Comparison of ENCODE assay signal across 1 cellular context in genomic region chr3:14178247-14179113, GRCh38.
TF ChIP-seq lines count a peak whose summit lies in the region.

Gene LSM3, plus strand, starts transcription at chr3:14178817. Its CDS starts 44 bp downstream, at chr3:14178861.
Gene XPC, minus strand, starts transcription at chr3:14178601. Its CDS starts 33 bp downstream, at chr3:14178568.

TF ChIP-seq in HEK293, 187 proteins besides CTCF, POLR2A, EP300 and RAD21 (continued from another document and continues in another):
- TF ChIP-seq, protein P1, sequence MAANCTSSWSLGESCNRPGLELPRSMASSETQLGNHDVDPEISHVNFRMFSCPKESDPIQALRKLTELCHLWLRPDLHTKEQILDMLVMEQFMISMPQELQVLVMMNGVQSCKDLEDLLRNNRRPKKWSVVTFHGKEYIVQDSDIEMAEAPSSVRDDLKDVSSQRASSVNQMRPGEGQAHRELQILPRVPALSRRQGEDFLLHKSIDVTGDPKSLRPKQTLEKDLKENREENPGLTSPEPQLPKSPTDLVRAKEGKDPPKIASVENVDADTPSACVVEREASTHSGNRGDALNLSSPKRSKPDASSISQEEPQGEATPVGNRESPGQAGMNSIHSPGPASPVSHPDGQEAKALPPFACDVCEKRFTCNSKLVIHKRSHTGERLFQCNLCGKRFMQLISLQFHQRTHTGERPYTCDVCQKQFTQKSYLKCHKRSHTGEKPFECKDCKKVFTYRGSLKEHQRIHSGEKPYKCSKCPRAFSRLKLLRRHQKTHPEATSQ (tag by site-specific recombination; IDR thresholded peaks at IDR 0.05): peak; percentile 93
- peak; percentile 91 for TF ChIP-seq SP2 (tag by site-specific recombination; IDR thresholded peaks at IDR 0.05)
- peak; percentile 99 for TF ChIP-seq GLIS2 (tag by site-specific recombination; IDR thresholded peaks at IDR 0.05)
- no peak for TF ChIP-seq TSHZ1 (tag by site-specific recombination; IDR thresholded peaks at IDR 0.05; ENCODE audit: borderline replicate concordance)
- TF ChIP-seq ZSCAN16 (tag by site-specific recombination; IDR thresholded peaks at IDR 0.05): no peak
- no peak for TF ChIP-seq HOXC10 (CRISPR knock-in tag; IDR thresholded peaks at IDR 0.05)
- TF ChIP-seq SP7 (tag by site-specific recombination; IDR thresholded peaks at IDR 0.05): peak; percentile 76
- TF ChIP-seq ZFHX2 (tag by site-specific recombination; conservative IDR thresholded peaks at IDR 0.05): peak; percentile 87
- peak; percentile 95 for TF ChIP-seq ZBTB11 (tag by site-specific recombination; conservative IDR thresholded peaks at IDR 0.05; ENCODE audit: low read depth)
- TF ChIP-seq ZNF664 (tag by site-specific recombination; IDR thresholded peaks at IDR 0.05): no peak
- TF ChIP-seq ZNF501 (tag by site-specific recombination; IDR thresholded peaks at IDR 0.05): peak; percentile 87
- TF ChIP-seq, protein P2, sequence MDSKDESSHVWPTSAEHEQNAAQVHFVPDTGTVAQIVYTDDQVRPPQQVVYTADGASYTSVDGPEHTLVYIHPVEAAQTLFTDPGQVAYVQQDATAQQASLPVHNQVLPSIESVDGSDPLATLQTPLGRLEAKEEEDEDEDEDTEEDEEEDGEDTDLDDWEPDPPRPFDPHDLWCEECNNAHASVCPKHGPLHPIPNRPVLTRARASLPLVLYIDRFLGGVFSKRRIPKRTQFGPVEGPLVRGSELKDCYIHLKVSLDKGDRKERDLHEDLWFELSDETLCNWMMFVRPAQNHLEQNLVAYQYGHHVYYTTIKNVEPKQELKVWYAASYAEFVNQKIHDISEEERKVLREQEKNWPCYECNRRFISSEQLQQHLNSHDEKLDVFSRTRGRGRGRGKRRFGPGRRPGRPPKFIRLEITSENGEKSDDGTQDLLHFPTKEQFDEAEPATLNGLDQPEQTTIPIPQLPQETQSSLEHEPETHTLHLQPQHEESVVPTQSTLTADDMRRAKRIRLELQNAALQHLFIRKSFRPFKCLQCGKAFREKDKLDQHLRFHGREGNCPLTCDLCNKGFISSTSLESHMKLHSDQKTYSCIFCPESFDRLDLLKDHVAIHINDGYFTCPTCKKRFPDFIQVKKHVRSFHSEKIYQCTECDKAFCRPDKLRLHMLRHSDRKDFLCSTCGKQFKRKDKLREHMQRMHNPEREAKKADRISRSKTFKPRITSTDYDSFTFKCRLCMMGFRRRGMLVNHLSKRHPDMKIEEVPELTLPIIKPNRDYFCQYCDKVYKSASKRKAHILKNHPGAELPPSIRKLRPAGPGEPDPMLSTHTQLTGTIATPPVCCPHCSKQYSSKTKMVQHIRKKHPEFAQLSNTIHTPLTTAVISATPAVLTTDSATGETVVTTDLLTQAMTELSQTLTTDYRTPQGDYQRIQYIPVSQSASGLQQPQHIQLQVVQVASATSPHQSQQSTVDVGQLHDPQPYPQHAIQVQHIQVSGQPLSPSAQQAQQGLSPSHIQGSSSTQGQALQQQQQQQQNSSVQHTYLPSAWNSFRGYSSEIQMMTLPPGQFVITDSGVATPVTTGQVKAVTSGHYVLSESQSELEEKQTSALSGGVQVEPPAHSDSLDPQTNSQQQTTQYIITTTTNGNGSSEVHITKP (tag by site-specific recombination; IDR thresholded peaks at IDR 0.05): 0 out of 2 replicates have a peak, but pooled peaks have one; percentile 31
- no peak for TF ChIP-seq ZBTB7A (tag by site-specific recombination; IDR thresholded peaks at IDR 0.05; ENCODE audit: low read depth)
- TF ChIP-seq ZNF473 (tag by site-specific recombination; IDR thresholded peaks at IDR 0.05): no peak
- TF ChIP-seq, protein P3, sequence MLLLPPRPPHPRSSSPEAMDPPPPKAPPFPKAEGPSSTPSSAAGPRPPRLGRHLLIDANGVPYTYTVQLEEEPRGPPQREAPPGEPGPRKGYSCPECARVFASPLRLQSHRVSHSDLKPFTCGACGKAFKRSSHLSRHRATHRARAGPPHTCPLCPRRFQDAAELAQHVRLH (tag by site-specific recombination; IDR thresholded peaks at IDR 0.05): peak; percentile 98
- TF ChIP-seq HIC1 (tag by site-specific recombination; IDR thresholded peaks at IDR 0.05): no peak
- peak; percentile 64 for TF ChIP-seq IKZF3 (tag by site-specific recombination; IDR thresholded peaks at IDR 0.05)
- TF ChIP-seq SCRT1 (tag by site-specific recombination; IDR thresholded peaks at IDR 0.05; ENCODE audit: borderline replicate concordance): peak; percentile 90
- no peak for TF ChIP-seq ZNF830 (tag by site-specific recombination; IDR thresholded peaks at IDR 0.05; ENCODE audit: low read depth)
- TF ChIP-seq, protein P4, sequence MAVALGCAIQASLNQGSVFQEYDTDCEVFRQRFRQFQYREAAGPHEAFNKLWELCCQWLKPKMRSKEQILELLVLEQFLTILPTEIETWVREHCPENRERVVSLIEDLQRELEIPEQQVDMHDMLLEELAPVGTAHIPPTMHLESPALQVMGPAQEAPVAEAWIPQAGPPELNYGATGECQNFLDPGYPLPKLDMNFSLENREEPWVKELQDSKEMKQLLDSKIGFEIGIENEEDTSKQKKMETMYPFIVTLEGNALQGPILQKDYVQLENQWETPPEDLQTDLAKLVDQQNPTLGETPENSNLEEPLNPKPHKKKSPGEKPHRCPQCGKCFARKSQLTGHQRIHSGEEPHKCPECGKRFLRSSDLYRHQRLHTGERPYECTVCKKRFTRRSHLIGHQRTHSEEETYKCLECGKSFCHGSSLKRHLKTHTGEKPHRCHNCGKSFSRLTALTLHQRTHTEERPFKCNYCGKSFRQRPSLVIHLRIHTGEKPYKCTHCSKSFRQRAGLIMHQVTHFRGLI (tag by site-specific recombination; IDR thresholded peaks at IDR 0.05): peak; percentile 61; the same call in 1 of the 2 replicates
- TF ChIP-seq ZFP37 (tag by site-specific recombination; IDR thresholded peaks at IDR 0.05): peak; percentile 73; the same call in 1 of the 2 replicates
- no peak for TF ChIP-seq ZNF548 (tag by site-specific recombination; IDR thresholded peaks at IDR 0.05)
- TF ChIP-seq ZNF558 (tag by site-specific recombination; IDR thresholded peaks at IDR 0.05): peak; percentile 53; the same call in 1 of the 2 replicates
- TF ChIP-seq MYNN (tag by site-specific recombination; IDR thresholded peaks at IDR 0.05; ENCODE audit: borderline replicate concordance): no peak
- peak; percentile 30 for TF ChIP-seq ZNF398 (tag by site-specific recombination; IDR thresholded peaks at IDR 0.05)
- peak; percentile 64 for TF ChIP-seq TRIM28 (IDR thresholded peaks at IDR 0.05; ENCODE audit: borderline replicate concordance, low read length)
- TF ChIP-seq AEBP2 (tag by site-specific recombination; IDR thresholded peaks at IDR 0.05; ENCODE audit: borderline replicate concordance): no peak
- TF ChIP-seq ZNF404 (tag by site-specific recombination; IDR thresholded peaks at IDR 0.05): no peak
- no peak for TF ChIP-seq ZNF423 (tag by site-specific recombination; IDR thresholded peaks at IDR 0.05)
- TF ChIP-seq ZBTB44 (tag by site-specific recombination; IDR thresholded peaks at IDR 0.05): 0 out of 2 replicates have a peak, but pooled peaks have one; percentile 52
